In genomic region chr15:85019815-85020590, GRCh38 we compare ENCODE assay signal across 17 cellular contexts. TPM values are rescaled to one million over a fixed set of nuclear protein-coding genes. Genes with fewer than 3 reads are reported as not detected.
A peak's percentile ranks its signal among the peaks of the same experiment; 100 is the strongest.
DNase-seq lines count a peak whose midpoint lies in the region; ATAC-seq lines count a peak whose summit lies in the region.
"Had no signal": no experiment of that assay in that cellular context is flagged by ENCODE, and none has a peak within 500 bp of the region (broad histone marks: within the 10 kb centered on the region; RNA-seq: fewer than 3 reads in every experiment).

No MANE protein-coding gene starts in this region.

- H3K36me3 Mint-ChIP-seq in activated naive CD4-positive, alpha-beta T cell treated with anti-CD3 and anti-CD28 coated beads, Interleukin-2, amount 50 U/mL, for 72 hours, result no peaks in the 10 kb centered on the region
- H3K36me3 Mint-ChIP-seq: brain had no signal

- peak; percentile 71 to 79 for ATAC-seq in activated naive CD4-positive, alpha-beta T cell treated with anti-CD3 and anti-CD28 coated beads, Interleukin-2, amount 50 U/mL, for 72 hours
- peak; percentile 79 for ATAC-seq in HG03442 (IDR thresholded peaks at IDR 0.05; ENCODE audit: unreplicated experiment)
- peak; percentile 49 for ATAC-seq in stimulated activated naive CD8-positive, alpha-beta T cell treated with anti-CD3 and anti-CD28 coated beads, Interleukin-15, Interleukin-2, amounts not matched to agents 100 U/mL and 50 U/mL, for 24 hours
- ATAC-seq: HCT116, Panc1 had no signal

- DNase-seq in activated naive CD4-positive, alpha-beta T cell treated with anti-CD3 and anti-CD28 coated beads, Interleukin-2, amount 50 U/mL, for 72 hours (ENCODE audit: low spot score in 2 of 2), result no peak
- no peak for DNase-seq in activated naive CD4-positive, alpha-beta T cell treated with Interleukin-2 at 50 U/mL for 16 hours
- DNase-seq in brain pericyte (ENCODE audit: low read depth, low spot score), result peak; percentile 15
- no peak for DNase-seq in stimulated activated naive CD8-positive, alpha-beta T cell treated with anti-CD3 and anti-CD28 coated beads, Interleukin-15, Interleukin-2, amounts not matched to agents 100 U/mL and 50 U/mL, for 24 hours
- no peak for DNase-seq in pons (ENCODE audit: low spot score)
- DNase-seq in SW480 (ENCODE audit: low spot score), result no peak
- no peak for DNase-seq in occipital lobe (lab: John Stamatoyannopoulos, UW)
- DNase-seq: ACHN; activated CD4-positive, alpha-beta T cell treated with anti-CD3 and anti-CD28 coated beads for 1 hour; midbrain; NCI-H1436; NCI-H510A treated with DMSO at 0.1 percent for 48 hours had no signal

- no peak overlapping the region for H3K27ac Mint-ChIP-seq in activated naive CD4-positive, alpha-beta T cell treated with anti-CD3 and anti-CD28 coated beads, Interleukin-2, amount 50 U/mL, for 72 hours
- H3K27ac Mint-ChIP-seq: activated T-helper 2 cell treated with anti-CD3 and anti-CD28 coated beads, Interferon-gamma antibody, Interleukin-2, Interleukin-4, amounts not matched to agents 10 μg/mL and 5 μg/mL and 100 μg/mL, durations not matched to agents 14 hours and 24 hours and 36 hours; brain had no signal

- no peaks in the 10 kb centered on the region for H3K9me3 Mint-ChIP-seq in activated naive CD4-positive, alpha-beta T cell treated with anti-CD3 and anti-CD28 coated beads, Interleukin-2, amount 50 U/mL, for 72 hours
- H3K9me3 Mint-ChIP-seq: activated T-helper 2 cell treated with anti-CD3 and anti-CD28 coated beads, Interferon-gamma antibody, Interleukin-2, Interleukin-4, amounts not matched to agents 10 μg/mL and 5 μg/mL and 100 μg/mL, durations not matched to agents 14 hours and 24 hours and 36 hours had no signal

RNA-seq across cellular contexts. Expression of gene PDE8A, which starts 38.3 kb away (rescaled TPM):
- total RNA-seq in activated naive CD4-positive, alpha-beta T cell treated with anti-CD3 and anti-CD28 coated beads, Interleukin-2, amount 50 U/mL, for 72 hours, result 10 to 100 TPM; 29.3 to 53.5 TPM
- 26.0 TPM for total RNA-seq in occipital lobe
